ENCODE assay signal across 14 cellular contexts in genomic region chr1:2347907-2348306, GRCh38. TPM values are rescaled to one million over a fixed set of nuclear protein-coding genes. Genes with fewer than 3 reads are reported as not detected.
A peak's percentile ranks its signal among the peaks of the same experiment; 100 is the strongest.
DNase-seq lines count a peak whose midpoint lies in the region; ATAC-seq and TF ChIP-seq lines count a peak whose summit lies in the region.
"Had no signal": no experiment of that assay in that cellular context is flagged by ENCODE, and none has a peak within 500 bp of the region (broad histone marks: within the 10 kb centered on the region; RNA-seq: fewer than 3 reads in every experiment).

No MANE protein-coding gene starts in this region.

- H3K4me3 Mint-ChIP-seq in natural killer cell treated with Interleukin-12 subunit alpha and Interleukin-12 subunit beta and Interleukin-15 and Interleukin-18, amount 100 ng/mL, for 72 hours: no peak overlapping the region
- H3K4me3 Mint-ChIP-seq in natural killer cell: no peak overlapping the region
- no peak overlapping the region for H3K4me3 Mint-ChIP-seq in glutamatergic neuron (ENCODE audit: unreplicated experiment)
- H3K4me3 Mint-ChIP-seq in nephron progenitor cell: no peak overlapping the region
- H3K4me3 Mint-ChIP-seq: CD4-positive, alpha-beta T cell had no signal

- DNase-seq in natural killer cell treated with Interleukin-12 subunit alpha and Interleukin-12 subunit beta and Interleukin-15 and Interleukin-18, amount 100 ng/mL, for 72 hours (ENCODE audit: low spot score): peak; percentile 48
- DNase-seq in natural killer cell (no peak), glutamatergic neuron (peak; percentile 19), nephron progenitor cell (peak; percentile 12), dedifferentiated amniotic fluid mesenchymal stem cell (ENCODE audit: extremely low spot score) (no peak), inferior parietal cortex (ENCODE audit: extremely low spot score) (no peak)
- DNase-seq: EL, H7, NCI-H187 treated with DMSO at 0.1 percent for 48 hours, NCI-H69, OCI-M1, RPMI8226 had no signal

- H3K27me3 Mint-ChIP-seq in natural killer cell treated with Interleukin-12 subunit alpha and Interleukin-12 subunit beta and Interleukin-15 and Interleukin-18, amount 100 ng/mL, for 72 hours: no peaks in the 10 kb centered on the region
- H3K27me3 Mint-ChIP-seq in natural killer cell (ENCODE audit: low read depth in 2 of 2): no peaks in the 10 kb centered on the region
- H3K27me3 Mint-ChIP-seq in glutamatergic neuron (ENCODE audit: unreplicated experiment): peaks cover 5% of the 10 kb centered on the region
- H3K27me3 Mint-ChIP-seq in nephron progenitor cell (ENCODE audit: low read depth, poor library complexity): peaks cover 6% of the 10 kb centered on the region
- H3K27me3 Mint-ChIP-seq: CD4-positive, alpha-beta T cell had no signal

- intact Hi-C loops in natural killer cell (cut with micrococcal nuclease): no loop called here

- H3K36me3 Mint-ChIP-seq in natural killer cell treated with Interleukin-12 subunit alpha and Interleukin-12 subunit beta and Interleukin-15 and Interleukin-18, amount 100 ng/mL, for 72 hours: no peaks in the 10 kb centered on the region
- H3K36me3 Mint-ChIP-seq in natural killer cell (no peaks in the 10 kb centered on the region), glutamatergic neuron (ENCODE audit: unreplicated experiment) (no peaks in the 10 kb centered on the region), nephron progenitor cell (ENCODE audit: low read depth) (no peaks in the 10 kb centered on the region)

- TF ChIP-seq CTCF in natural killer cell (IDR thresholded peaks at IDR 0.05) (no peak), glutamatergic neuron (IDR thresholded peaks at IDR 0.05; ENCODE audit: partially characterized antibody, unreplicated experiment) (no peak), nephron progenitor cell (IDR thresholded peaks at IDR 0.05) (no peak)

- no peak for ATAC-seq in natural killer cell treated with Interleukin-12 subunit alpha and Interleukin-12 subunit beta and Interleukin-15 and Interleukin-18, amount 100 ng/mL, for 72 hours
- no peak for ATAC-seq in natural killer cell
- ATAC-seq in activated CD4-positive, CD25-positive, alpha-beta regulatory T cell treated with anti-CD3 and anti-CD28 coated beads, Interleukin-2, amount 50 U/mL, for 24 hours: no peak

- no peaks in the 10 kb centered on the region for H3K9me3 Mint-ChIP-seq in natural killer cell treated with Interleukin-12 subunit alpha and Interleukin-12 subunit beta and Interleukin-15 and Interleukin-18, amount 100 ng/mL, for 72 hours
- H3K9me3 Mint-ChIP-seq in natural killer cell: no peaks in the 10 kb centered on the region
- H3K9me3 Mint-ChIP-seq in glutamatergic neuron (ENCODE audit: unreplicated experiment): peaks cover 4% of the 10 kb centered on the region
- H3K9me3 Mint-ChIP-seq in nephron progenitor cell: no peaks in the 10 kb centered on the region
- H3K9me3 Mint-ChIP-seq: CD4-positive, alpha-beta T cell had no signal

- H3K4me1 Mint-ChIP-seq in natural killer cell treated with Interleukin-12 subunit alpha and Interleukin-12 subunit beta and Interleukin-15 and Interleukin-18, amount 100 ng/mL, for 72 hours (ENCODE audit: low read depth in 2 of 2): no peaks in the 10 kb centered on the region
- H3K4me1 Mint-ChIP-seq in natural killer cell (no peaks in the 10 kb centered on the region), glutamatergic neuron (ENCODE audit: low read depth, unreplicated experiment) (peaks cover 8% of the 10 kb centered on the region), nephron progenitor cell (peaks cover 30% of the 10 kb centered on the region)

- no peak overlapping the region for H3K27ac Mint-ChIP-seq in natural killer cell treated with Interleukin-12 subunit alpha and Interleukin-12 subunit beta and Interleukin-15 and Interleukin-18, amount 100 ng/mL, for 72 hours
- H3K27ac Mint-ChIP-seq in natural killer cell (no peak overlapping the region), glutamatergic neuron (ENCODE audit: unreplicated experiment) (no peak overlapping the region), nephron progenitor cell (no peak overlapping the region)
- H3K27ac Mint-ChIP-seq: CD4-positive, alpha-beta T cell had no signal

RNA-seq across cellular contexts. Expression of gene MORN1, which starts 43.4 kb away (rescaled TPM):
- total RNA-seq in natural killer cell treated with Interleukin-12 subunit alpha and Interleukin-12 subunit beta and Interleukin-15 and Interleukin-18, amount 100 ng/mL, for 72 hours: 1 to 10 TPM; 4.0 to 7.5 TPM
- total RNA-seq in natural killer cell (1 to 10 TPM; 8.0 to 9.3 (median 8.8) TPM), glutamatergic neuron (ENCODE audit: unreplicated experiment) (10.8 TPM)

RNA-seq across cellular contexts. Expression of gene RER1, which starts 43.7 kb away (rescaled TPM):
- 100 to 1,000 TPM; 139 to 161 TPM for total RNA-seq in natural killer cell treated with Interleukin-12 subunit alpha and Interleukin-12 subunit beta and Interleukin-15 and Interleukin-18, amount 100 ng/mL, for 72 hours
- total RNA-seq in natural killer cell (10 to 100 TPM; 89.2 to 98.9 (median 91.9) TPM), glutamatergic neuron (ENCODE audit: unreplicated experiment) (93.0 TPM)

Comparison
In these comparisons a context has a peak if more than half of its experiments do, and no peak if none do; other contexts are left out.
1. DNase-seq: peak in natural killer cell treated with Interleukin-12 subunit alpha and Interleukin-12 subunit beta and Interleukin-15 and Interleukin-18, amount 100 ng/mL, for 72 hours (single experiment), glutamatergic neuron (single experiment) and nephron progenitor cell (single experiment); none in natural killer cell (single experiment), dedifferentiated amniotic fluid mesenchymal stem cell (single experiment) and inferior parietal cortex (single experiment).